Comparison of ENCODE assay signal across 1 cellular context in the genomic region with DNA sequence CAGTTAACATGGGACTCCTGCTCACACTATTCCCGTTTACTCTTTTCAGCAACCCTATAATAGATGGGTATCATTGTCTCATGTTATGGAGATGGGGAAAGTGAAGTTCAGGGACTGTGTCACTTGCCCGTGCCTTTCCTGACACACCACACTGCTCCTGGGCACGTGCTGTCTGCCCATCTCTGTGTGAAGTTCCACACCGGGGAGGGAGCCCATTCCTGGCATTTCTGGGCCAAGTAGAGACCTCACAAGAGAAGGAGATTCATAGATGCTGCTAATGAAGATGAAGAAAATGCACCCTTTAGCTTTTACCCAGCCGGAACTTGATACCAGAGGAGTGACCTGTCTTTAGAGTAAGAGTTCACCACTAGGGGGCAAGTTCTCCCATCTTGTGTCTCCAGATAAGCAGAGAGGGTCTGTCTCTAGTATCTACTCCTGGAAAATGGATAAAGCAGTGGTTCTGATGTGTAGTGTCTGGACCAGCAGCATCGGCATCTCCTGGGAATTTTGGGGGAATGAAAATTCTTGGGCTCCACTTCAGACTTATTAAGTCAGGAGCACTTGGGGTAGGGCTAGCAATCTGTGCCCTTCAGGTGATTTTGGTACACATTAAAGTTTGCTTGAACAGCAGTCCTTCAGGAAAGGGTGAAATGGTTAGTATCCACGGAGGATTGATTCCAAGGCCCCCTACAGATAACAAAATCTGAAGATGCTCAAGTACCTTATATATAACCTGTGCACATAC.
TF ChIP-seq lines count a peak whose summit lies in the region.

No MANE protein-coding gene starts in this region.

TF ChIP-seq in HEK293, 187 proteins besides CTCF, POLR2A, EP300 and RAD21 (continued from another document):
- TF ChIP-seq, protein P1, sequence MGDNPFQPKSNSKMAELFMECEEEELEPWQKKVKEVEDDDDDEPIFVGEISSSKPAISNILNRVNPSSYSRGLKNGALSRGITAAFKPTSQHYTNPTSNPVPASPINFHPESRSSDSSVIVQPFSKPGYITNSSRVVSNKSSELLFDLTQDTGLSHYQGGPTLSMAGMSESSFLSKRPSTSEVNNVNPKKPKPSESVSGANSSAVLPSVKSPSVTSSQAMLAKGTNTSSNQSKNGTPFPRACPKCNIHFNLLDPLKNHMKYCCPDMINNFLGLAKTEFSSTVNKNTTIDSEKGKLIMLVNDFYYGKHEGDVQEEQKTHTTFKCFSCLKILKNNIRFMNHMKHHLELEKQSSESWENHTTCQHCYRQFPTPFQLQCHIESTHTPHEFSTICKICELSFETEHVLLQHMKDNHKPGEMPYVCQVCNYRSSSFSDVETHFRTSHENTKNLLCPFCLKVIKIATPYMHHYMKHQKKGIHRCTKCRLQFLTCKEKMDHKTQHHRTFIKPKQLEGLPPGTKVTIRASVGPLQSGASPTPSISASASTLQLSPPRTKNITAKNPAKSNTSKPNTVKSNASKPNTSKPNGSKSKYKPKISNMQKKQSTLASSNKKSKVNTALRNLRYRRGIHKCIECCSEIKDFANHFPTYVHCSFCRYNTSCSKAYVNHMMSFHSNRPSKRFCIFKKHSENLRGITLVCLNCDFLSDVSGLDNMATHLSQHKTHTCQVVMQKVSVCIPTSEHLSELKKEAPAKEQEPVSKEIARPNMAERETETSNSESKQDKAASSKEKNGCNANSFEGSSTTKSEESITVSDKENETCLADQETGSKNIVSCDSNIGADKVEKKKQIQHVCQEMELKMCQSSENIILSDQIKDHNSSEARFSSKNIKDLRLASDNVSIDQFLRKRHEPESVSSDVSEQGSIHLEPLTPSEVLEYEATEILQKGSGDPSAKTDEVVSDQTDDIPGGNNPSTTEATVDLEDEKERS (tag by site-specific recombination; IDR thresholded peaks at IDR 0.05) = no peak
- TF ChIP-seq, protein P2, sequence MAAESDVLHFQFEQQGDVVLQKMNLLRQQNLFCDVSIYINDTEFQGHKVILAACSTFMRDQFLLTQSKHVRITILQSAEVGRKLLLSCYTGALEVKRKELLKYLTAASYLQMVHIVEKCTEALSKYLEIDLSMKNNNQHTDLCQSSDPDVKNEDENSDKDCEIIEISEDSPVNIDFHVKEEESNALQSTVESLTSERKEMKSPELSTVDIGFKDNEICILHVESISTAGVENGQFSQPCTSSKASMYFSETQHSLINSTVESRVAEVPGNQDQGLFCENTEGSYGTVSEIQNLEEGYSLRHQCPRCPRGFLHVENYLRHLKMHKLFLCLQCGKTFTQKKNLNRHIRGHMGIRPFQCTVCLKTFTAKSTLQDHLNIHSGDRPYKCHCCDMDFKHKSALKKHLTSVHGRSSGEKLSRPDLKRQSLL (tag by site-specific recombination; IDR thresholded peaks at IDR 0.05) = peak; percentile 40; the same call in 1 of the 2 replicates
- TF ChIP-seq ZNF121 (tag by site-specific recombination; IDR thresholded peaks at IDR 0.05) = no peak
- TF ChIP-seq, protein P3, sequence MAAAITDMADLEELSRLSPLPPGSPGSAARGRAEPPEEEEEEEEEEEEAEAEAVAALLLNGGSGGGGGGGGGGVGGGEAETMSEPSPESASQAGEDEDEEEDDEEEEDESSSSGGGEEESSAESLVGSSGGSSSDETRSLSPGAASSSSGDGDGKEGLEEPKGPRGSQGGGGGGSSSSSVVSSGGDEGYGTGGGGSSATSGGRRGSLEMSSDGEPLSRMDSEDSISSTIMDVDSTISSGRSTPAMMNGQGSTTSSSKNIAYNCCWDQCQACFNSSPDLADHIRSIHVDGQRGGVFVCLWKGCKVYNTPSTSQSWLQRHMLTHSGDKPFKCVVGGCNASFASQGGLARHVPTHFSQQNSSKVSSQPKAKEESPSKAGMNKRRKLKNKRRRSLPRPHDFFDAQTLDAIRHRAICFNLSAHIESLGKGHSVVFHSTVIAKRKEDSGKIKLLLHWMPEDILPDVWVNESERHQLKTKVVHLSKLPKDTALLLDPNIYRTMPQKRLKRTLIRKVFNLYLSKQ (tag by site-specific recombination; IDR thresholded peaks at IDR 0.05; ENCODE audit: borderline replicate concordance) = no peak
- no peak for TF ChIP-seq GLI2 (tag by site-specific recombination; IDR thresholded peaks at IDR 0.05; ENCODE audit: borderline replicate concordance, low read depth)
- TF ChIP-seq ZNF660 (tag by site-specific recombination; IDR thresholded peaks at IDR 0.05) = 0 out of 2 replicates have a peak, but pooled peaks have one; percentile 40
- no peak for TF ChIP-seq ZNF223 (tag by site-specific recombination; IDR thresholded peaks at IDR 0.05)
- TF ChIP-seq HOXC10 (CRISPR knock-in tag; IDR thresholded peaks at IDR 0.05) = no peak
- TF ChIP-seq SP7 (tag by site-specific recombination; IDR thresholded peaks at IDR 0.05) = no peak; the same call in 1 of the 2 replicates
- TF ChIP-seq, protein P4, sequence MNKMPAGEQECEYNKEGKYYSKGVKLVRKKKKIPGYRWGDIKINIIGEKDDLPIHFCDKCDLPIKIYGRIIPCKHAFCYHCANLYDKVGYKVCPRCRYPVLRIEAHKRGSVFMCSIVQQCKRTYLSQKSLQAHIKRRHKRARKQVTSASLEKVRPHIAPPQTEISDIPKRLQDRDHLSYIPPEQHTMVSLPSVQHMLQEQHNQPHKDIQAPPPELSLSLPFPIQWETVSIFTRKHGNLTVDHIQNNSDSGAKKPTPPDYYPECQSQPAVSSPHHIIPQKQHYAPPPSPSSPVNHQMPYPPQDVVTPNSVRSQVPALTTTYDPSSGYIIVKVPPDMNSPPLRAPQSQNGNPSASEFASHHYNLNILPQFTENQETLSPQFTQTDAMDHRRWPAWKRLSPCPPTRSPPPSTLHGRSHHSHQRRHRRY (tag by site-specific recombination; IDR thresholded peaks at IDR 0.05) = no peak
- no peak for TF ChIP-seq ZNF214 (tag by site-specific recombination; IDR thresholded peaks at IDR 0.05; ENCODE audit: borderline replicate concordance)
TF ChIP-seq in HEK293: peak in this region for 5.
